Comparison of ENCODE assay signal across 25 cellular contexts in genomic region chr11:113835306-113835705, GRCh38. TPM values are rescaled to one million over a fixed set of nuclear protein-coding genes. Genes with fewer than 3 reads are reported as not detected.
"Had no signal": no experiment of that assay in that cellular context is flagged by ENCODE, and none has a peak within 500 bp of the region (broad histone marks: within the 10 kb centered on the region; RNA-seq: fewer than 3 reads in every experiment).

No MANE protein-coding gene starts in this region.

- H3K9me3 ChIP-seq: SJCRH30 had no signal

- H3K27ac ChIP-seq: HL-60, SJCRH30 had no signal

- ATAC-seq: SK-N-SH treated with all-trans-retinoic acid at 6 μM for 48 hours had no signal

- H3K4me3 ChIP-seq: SJCRH30 had no signal

- H3K27me3 ChIP-seq: SJCRH30 had no signal

- DNase-seq: KBM-7, MV-4-11, NCI-H1092, NCI-H1105 treated with DMSO at 0.1 percent for 48 hours, NCI-H1417 treated with DMSO at 0.1 percent for 48 hours, NCI-H146, NCI-H1694 treated with DMSO at 0.1 percent for 48 hours, NCI-H1930, NCI-H2081, NCI-H2107, NCI-H226, NCI-H446, NCI-H510A, NCI-H524 treated with DMSO at 0.1 percent for 48 hours, NCI-H69, NCI-H774, RPMI8226, SHP77 treated with DMSO at 0.1 percent for 48 hours, SJCRH30 had no signal

- FAIRE-seq: HTR-8/SVneo, RCC 7860 had no signal

- H3K4me1 ChIP-seq: SJCRH30 had no signal

RNA-seq across cellular contexts. Expression of gene CLDN25, which starts 55.7 kb away (rescaled TPM):
- total RNA-seq: LHCN-M2, MCF 10A, SJCRH30 had no signal
